ENCODE assay signal across 8 cellular contexts in the genomic region with DNA sequence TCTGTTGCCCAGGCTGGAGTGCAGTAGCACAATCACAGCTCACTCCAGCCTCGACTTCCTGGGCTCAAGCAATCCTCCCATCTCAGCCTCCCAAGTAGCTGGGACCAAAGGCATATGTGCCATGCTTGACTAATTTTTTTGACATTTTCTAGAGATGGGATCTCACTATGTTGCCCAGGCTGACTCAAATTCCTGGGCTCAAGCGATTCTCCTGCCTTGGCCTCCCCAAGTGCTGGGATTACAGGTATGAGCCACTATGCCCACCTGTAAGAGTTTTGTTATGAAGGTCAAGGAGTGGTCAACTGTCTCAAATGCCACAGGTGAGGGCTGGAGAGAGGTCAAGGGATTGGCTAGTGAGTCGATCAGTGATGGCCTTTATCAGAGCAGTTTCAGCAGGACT.
"Had no signal": no experiment of that assay in that cellular context is flagged by ENCODE, and none has a peak within 500 bp of the region (broad histone marks: within the 10 kb centered on the region; RNA-seq: fewer than 3 reads in every experiment).

No MANE protein-coding gene starts in this region.

- DNase-seq: GDM1, GF-D8 had no signal

- ATAC-seq: GM12878 had no signal

- FAIRE-seq: G401.6, GM12878, GM12891, GM12892, GM18507, GM19239 had no signal

- H3K4me3 ChIP-seq: GM12878 had no signal
